Comparison of ENCODE assay signal across 25 cellular contexts in the genomic region with DNA sequence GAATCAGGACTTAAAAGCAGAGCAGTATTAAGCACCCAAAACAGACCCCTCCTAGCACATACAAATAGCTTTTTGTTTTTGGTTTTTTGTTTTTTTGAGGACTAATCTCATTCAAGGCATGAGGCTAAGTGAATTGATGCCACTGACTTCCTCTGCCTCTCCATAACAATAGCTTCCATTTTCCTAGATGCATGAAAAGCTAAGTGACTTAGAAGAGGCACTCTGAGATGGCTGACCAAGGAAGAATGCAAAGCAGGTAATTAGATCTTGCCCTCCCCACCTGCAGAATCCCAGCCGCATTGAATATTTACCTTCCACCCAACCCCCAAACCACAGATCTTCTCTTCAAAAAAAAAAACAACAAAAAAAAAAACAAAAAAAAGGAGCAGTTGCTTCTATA. TPM values are rescaled to one million over a fixed set of nuclear protein-coding genes. Genes with fewer than 3 reads are reported as not detected.
DNase-seq lines count a peak whose midpoint lies in the region; ATAC-seq and TF ChIP-seq lines count a peak whose summit lies in the region.
"Had no signal": no experiment of that assay in that cellular context is flagged by ENCODE, and none has a peak within 500 bp of the region (broad histone marks: within the 10 kb centered on the region; RNA-seq: fewer than 3 reads in every experiment).

No MANE protein-coding gene starts in this region.

- no peaks in the 10 kb centered on the region for H3K4me1 ChIP-seq in iPS DF 6.9 (ENCODE audit: control insufficient read depth, insufficient read depth, low read length)
- no peaks in the 10 kb centered on the region for H3K4me1 ChIP-seq in neural progenitor cell
- H3K4me1 ChIP-seq: BLaER1 treated with 17β-estradiol and CSF1 and Interleukin-3, amounts not matched to agents 10 nM and 100 nM; HAP-1 had no signal

- H3K9ac ChIP-seq in neural progenitor cell: no peak overlapping the region
- H3K9ac ChIP-seq: BLaER1 treated with 17β-estradiol and CSF1 and Interleukin-3, amounts not matched to agents 10 nM and 100 nM; SK-N-SH had no signal

- CTCF ChIA-PET in WTC11 (lab: Charles Lee): interaction anchor here (0.6 to 2.0 kb wide), 7 partner anchors 26 to 213 kb away, joined by 3 to 8 read pairs (median 4); partner anchors contain the start of gene SRD5A3

- H3K79me2 ChIP-seq in neural progenitor cell (ENCODE audit: low read depth): no peaks in the 10 kb centered on the region

- no peaks in the 10 kb centered on the region for H3F3A ChIP-seq in neural progenitor cell (ENCODE audit: low read depth)

- POLR2A ChIA-PET in WTC11 (lab: Charles Lee): interaction anchor here (0.6 to 0.9 kb wide), 3 partner anchors 25 to 815 kb away, joined by 3 to 6 read pairs (median 3); no protein-coding TSS in a partner anchor

- no peak overlapping the region for H3K27ac ChIP-seq in iPS DF 6.9 (ENCODE audit: low read length)
- no peak overlapping the region for H3K27ac ChIP-seq in neural progenitor cell
- H3K27ac ChIP-seq: 22Rv1; BLaER1 treated with 17β-estradiol and CSF1 and Interleukin-3, amounts not matched to agents 10 nM and 100 nM had no signal

- peaks cover 20% of the 10 kb centered on the region for H3K36me3 Mint-ChIP-seq in WTC11
- peaks cover 2% of the 10 kb centered on the region for H3K36me3 Mint-ChIP-seq in neural progenitor cell
- H3K36me3 Mint-ChIP-seq: CD8-positive, alpha-beta T cell had no signal

- no peaks in the 10 kb centered on the region for H3K27me3 Mint-ChIP-seq in WTC11 (ENCODE audit: low read depth)
- H3K27me3 Mint-ChIP-seq in neural progenitor cell (ENCODE audit: insufficient read depth, low read depth): peaks cover 2% of the 10 kb centered on the region

- DNase-seq in DMS53 (lab: John Stamatoyannopoulos, UW) (peak; percentile 2), DMS53 treated with DMSO at 0.1 percent for 48 hours (lab: John Stamatoyannopoulos, UW; ENCODE audit: unreplicated experiment) (no peak), WTC11 (ENCODE audit: low spot score) (peak; percentile 26), iPS DF 6.9 (ENCODE audit: low read depth, low spot score) (peak; percentile 80), neural progenitor cell (ENCODE audit: low spot score) (peak; percentile 13), cardiac septum (ENCODE audit: low spot score) (no peak), islet precursor cell (no peak)
- DNase-seq in stimulated activated CD4-positive, alpha-beta T cell treated with anti-CD3 and anti-CD28 coated beads, Interleukin-1b, Interleukin-23, amount 100 ng/mL, for 48 hours: no peak
- DNase-seq: ACHN; CD8-positive, alpha-beta T cell; GF-D8; MG63; NCI-H1048; NCI-H1417 treated with DMSO at 0.1 percent for 48 hours; NCI-H187; NCI-H2107; NCI-H2227 treated with DMSO at 0.1 percent for 48 hours; NCI-H510A; NCI-H748 treated with DMSO at 0.1 percent for 48 hours; SIG-M5; SK-N-SH had no signal

- H3K36me3 ChIP-seq in iPS DF 6.9 (ENCODE audit: control insufficient read depth, insufficient read depth, low read length) (no peaks in the 10 kb centered on the region), neural progenitor cell (no peaks in the 10 kb centered on the region)
- H3K36me3 ChIP-seq: BLaER1 treated with 17β-estradiol and CSF1 and Interleukin-3, amounts not matched to agents 10 nM and 100 nM; HAP-1; MG63 had no signal

- H3K4me1 Mint-ChIP-seq in WTC11 (peaks cover 43% of the 10 kb centered on the region), neural progenitor cell (no peaks in the 10 kb centered on the region)

- H3K9me3 Mint-ChIP-seq in WTC11 (peaks cover 19% of the 10 kb centered on the region), neural progenitor cell (peaks cover 7% of the 10 kb centered on the region)

- no peak overlapping the region for H3K4me2 ChIP-seq in neural progenitor cell
- H3K4me2 ChIP-seq: BLaER1 treated with 17β-estradiol and CSF1 and Interleukin-3, amounts not matched to agents 10 nM and 100 nM; SK-N-SH had no signal

- intact Hi-C loops in cardiac septum (cut with DNase I): no loop called here

- H3K4me3 ChIP-seq in iPS DF 6.9 (ENCODE audit: low read length) (no peak overlapping the region), neural progenitor cell (no peak overlapping the region)
- H3K4me3 ChIP-seq: BLaER1 treated with 17β-estradiol and CSF1 and Interleukin-3, amounts not matched to agents 10 nM and 100 nM; HAP-1; MG63 had no signal

- TF ChIP-seq CTCF in WTC11 (IDR thresholded peaks at IDR 0.05): no peak
- no peak for TF ChIP-seq CTCF in neural progenitor cell (IDR thresholded peaks at IDR 0.05)

- peak overlapping the region; percentile 52 for H3K4me3 Mint-ChIP-seq in WTC11
- H3K4me3 Mint-ChIP-seq in neural progenitor cell: no peak overlapping the region
- H3K4me3 Mint-ChIP-seq: CD8-positive, alpha-beta T cell had no signal

- H4K20me1 ChIP-seq in neural progenitor cell (ENCODE audit: low read depth): no peaks in the 10 kb centered on the region
- H4K20me1 ChIP-seq: BLaER1 treated with 17β-estradiol and CSF1 and Interleukin-3, amounts not matched to agents 10 nM and 100 nM had no signal

- H3K27ac Mint-ChIP-seq in WTC11 (peak overlapping the region; percentile 99), neural progenitor cell (no peak overlapping the region)
- H3K27ac Mint-ChIP-seq: CD8-positive, alpha-beta T cell had no signal

- no peak overlapping the region for H2AFZ ChIP-seq in neural progenitor cell (replicated peaks)

- H3K9me3 ChIP-seq in iPS DF 6.9 (ENCODE audit: control insufficient read depth, insufficient read depth, low read length) (no peaks in the 10 kb centered on the region), neural progenitor cell (ENCODE audit: low read depth) (no peaks in the 10 kb centered on the region)
- H3K9me3 ChIP-seq: BLaER1 treated with 17β-estradiol and CSF1 and Interleukin-3, amounts not matched to agents 10 nM and 100 nM; HAP-1; MG63; SK-N-SH had no signal

- ATAC-seq in WTC11: peak; percentile 97
- ATAC-seq: CD8-positive, alpha-beta T cell; Panc1 had no signal

- H3K27me3 ChIP-seq in iPS DF 6.9 (ENCODE audit: control insufficient read depth, insufficient read depth, low read length) (no peaks in the 10 kb centered on the region), neural progenitor cell (no peaks in the 10 kb centered on the region)
- H3K27me3 ChIP-seq: BLaER1 treated with 17β-estradiol and CSF1 and Interleukin-3, amounts not matched to agents 10 nM and 100 nM; MG63 had no signal

- WGBS in iPS DF 6.9 (ENCODE audit: insufficient coverage, insufficient read length): no CpG with 5 or more reads among the region's 1 CpG

TF ChIP-seq in WTC11, 78 proteins besides CTCF, POLR2A, EP300 and RAD21 (continues in another document):
- no peak for TF ChIP-seq NFYB (CRISPR knock-in tag; conservative IDR thresholded peaks at IDR 0.05; ENCODE audit: low read depth)
- no peak for TF ChIP-seq ZNF138 (CRISPR knock-in tag; conservative IDR thresholded peaks at IDR 0.05)
- no peak for TF ChIP-seq NFATC4 (CRISPR knock-in tag; IDR thresholded peaks at IDR 0.05)
- no peak for TF ChIP-seq HMGA2 (CRISPR knock-in tag; IDR thresholded peaks at IDR 0.05)
- TF ChIP-seq, protein P1, sequence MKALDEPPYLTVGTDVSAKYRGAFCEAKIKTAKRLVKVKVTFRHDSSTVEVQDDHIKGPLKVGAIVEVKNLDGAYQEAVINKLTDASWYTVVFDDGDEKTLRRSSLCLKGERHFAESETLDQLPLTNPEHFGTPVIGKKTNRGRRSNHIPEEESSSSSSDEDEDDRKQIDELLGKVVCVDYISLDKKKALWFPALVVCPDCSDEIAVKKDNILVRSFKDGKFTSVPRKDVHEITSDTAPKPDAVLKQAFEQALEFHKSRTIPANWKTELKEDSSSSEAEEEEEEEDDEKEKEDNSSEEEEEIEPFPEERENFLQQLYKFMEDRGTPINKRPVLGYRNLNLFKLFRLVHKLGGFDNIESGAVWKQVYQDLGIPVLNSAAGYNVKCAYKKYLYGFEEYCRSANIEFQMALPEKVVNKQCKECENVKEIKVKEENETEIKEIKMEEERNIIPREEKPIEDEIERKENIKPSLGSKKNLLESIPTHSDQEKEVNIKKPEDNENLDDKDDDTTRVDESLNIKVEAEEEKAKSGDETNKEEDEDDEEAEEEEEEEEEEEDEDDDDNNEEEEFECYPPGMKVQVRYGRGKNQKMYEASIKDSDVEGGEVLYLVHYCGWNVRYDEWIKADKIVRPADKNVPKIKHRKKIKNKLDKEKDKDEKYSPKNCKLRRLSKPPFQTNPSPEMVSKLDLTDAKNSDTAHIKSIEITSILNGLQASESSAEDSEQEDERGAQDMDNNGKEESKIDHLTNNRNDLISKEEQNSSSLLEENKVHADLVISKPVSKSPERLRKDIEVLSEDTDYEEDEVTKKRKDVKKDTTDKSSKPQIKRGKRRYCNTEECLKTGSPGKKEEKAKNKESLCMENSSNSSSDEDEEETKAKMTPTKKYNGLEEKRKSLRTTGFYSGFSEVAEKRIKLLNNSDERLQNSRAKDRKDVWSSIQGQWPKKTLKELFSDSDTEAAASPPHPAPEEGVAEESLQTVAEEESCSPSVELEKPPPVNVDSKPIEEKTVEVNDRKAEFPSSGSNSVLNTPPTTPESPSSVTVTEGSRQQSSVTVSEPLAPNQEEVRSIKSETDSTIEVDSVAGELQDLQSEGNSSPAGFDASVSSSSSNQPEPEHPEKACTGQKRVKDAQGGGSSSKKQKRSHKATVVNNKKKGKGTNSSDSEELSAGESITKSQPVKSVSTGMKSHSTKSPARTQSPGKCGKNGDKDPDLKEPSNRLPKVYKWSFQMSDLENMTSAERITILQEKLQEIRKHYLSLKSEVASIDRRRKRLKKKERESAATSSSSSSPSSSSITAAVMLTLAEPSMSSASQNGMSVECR (CRISPR knock-in tag; IDR thresholded peaks at IDR 0.05; ENCODE audit: borderline replicate concordance): no peak
- TF ChIP-seq, protein P2, sequence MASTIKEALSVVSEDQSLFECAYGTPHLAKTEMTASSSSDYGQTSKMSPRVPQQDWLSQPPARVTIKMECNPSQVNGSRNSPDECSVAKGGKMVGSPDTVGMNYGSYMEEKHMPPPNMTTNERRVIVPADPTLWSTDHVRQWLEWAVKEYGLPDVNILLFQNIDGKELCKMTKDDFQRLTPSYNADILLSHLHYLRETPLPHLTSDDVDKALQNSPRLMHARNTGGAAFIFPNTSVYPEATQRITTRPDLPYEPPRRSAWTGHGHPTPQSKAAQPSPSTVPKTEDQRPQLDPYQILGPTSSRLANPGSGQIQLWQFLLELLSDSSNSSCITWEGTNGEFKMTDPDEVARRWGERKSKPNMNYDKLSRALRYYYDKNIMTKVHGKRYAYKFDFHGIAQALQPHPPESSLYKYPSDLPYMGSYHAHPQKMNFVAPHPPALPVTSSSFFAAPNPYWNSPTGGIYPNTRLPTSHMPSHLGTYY (CRISPR knock-in tag; IDR thresholded peaks at IDR 0.05): no peak

RNA-seq across cellular contexts. Expression of gene KDR, which starts 7.4 kb away (rescaled TPM):
- total RNA-seq in WTC11 (2021) (80.8 to 88.7 TPM (median 87.2 TPM) in 3 replicates), neural progenitor cell (ENCODE audit: low replicate concordance) (2.4 and 2.7 TPM in 2 replicates), cardiac septum (28.7 TPM)
- total RNA-seq: CD8-positive, alpha-beta T cell had no signal

Comparison
In these comparisons a context has a peak if more than half of its experiments do, and no peak if none do; other contexts are left out.
1. DNase-seq: peak in DMS53 (single experiment), WTC11 (single experiment), iPS DF 6.9 (single experiment) and neural progenitor cell (single experiment); none in DMS53 treated with DMSO at 0.1 percent for 48 hours (single experiment), cardiac septum (single experiment), stimulated activated CD4-positive, alpha-beta T cell treated with anti-CD3 and anti-CD28 coated beads, Interleukin-1b, Interleukin-23, amount 100 ng/mL, for 48 hours (single experiment) and islet precursor cell (single experiment).